Comparison of ENCODE assay signal across 8 cellular contexts in the genomic region with DNA sequence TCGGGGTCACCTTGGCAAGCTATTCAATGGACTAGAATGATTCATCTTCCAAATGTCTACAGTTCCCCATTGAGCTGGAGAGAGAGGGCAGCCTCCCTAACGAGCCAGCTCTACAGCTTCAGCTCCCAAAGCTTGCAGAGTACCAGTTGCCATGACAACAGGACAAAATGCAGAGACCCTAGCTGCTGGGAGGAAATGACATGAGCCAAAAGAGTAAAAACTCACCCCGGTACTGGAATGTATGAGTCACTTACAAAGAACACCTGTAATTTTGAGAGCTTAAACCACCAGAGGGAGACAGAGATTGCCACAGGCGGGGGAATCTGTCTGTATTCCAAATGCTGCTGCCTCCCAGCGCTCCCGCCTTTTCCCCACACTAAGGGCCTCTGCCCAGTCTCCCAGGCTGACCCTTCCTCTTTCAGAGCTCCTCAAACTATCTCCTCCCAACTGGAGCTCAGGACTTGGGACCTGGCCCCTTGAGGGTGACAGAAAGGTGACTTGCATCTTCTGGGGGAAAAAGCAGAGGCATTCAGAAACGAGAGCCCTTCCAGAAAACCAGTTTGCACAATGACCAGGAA.
A peak's percentile ranks its signal among the peaks of the same experiment; 100 is the strongest.
DNase-seq lines count a peak whose midpoint lies in the region; ATAC-seq and TF ChIP-seq lines count a peak whose summit lies in the region.

No MANE protein-coding gene starts in this region.

- H2AFZ ChIP-seq in osteoblast (ENCODE audit: low read length) = no peak overlapping the region

- H3K4me1 ChIP-seq in NT2/D1 (ENCODE audit: insufficient read depth, insufficient read length) (no peaks in the 10 kb centered on the region), osteoblast (ENCODE audit: insufficient read depth, low read length) (peaks cover 4% of the 10 kb centered on the region), upper lobe of right lung (peaks cover 5% of the 10 kb centered on the region)

- H3K27ac ChIP-seq in osteoblast (ENCODE audit: low read depth, low read length) (no peak overlapping the region), upper lobe of right lung (no peak overlapping the region)

- H4K20me1 ChIP-seq in osteoblast (ENCODE audit: insufficient read depth, low read length) = no peaks in the 10 kb centered on the region

- H3K27me3 ChIP-seq in NT2/D1 (ENCODE audit: insufficient read depth, insufficient read length) = no peaks in the 10 kb centered on the region
- no peaks in the 10 kb centered on the region for H3K27me3 ChIP-seq in osteoblast (ENCODE audit: insufficient read depth, low read length)
- H3K27me3 ChIP-seq in upper lobe of right lung = no peaks in the 10 kb centered on the region

- peak; percentile 96 for ATAC-seq in GM19452 (IDR thresholded peaks at IDR 0.05; ENCODE audit: unreplicated experiment)
- peak; percentile 71 for ATAC-seq in HG03457 (IDR thresholded peaks at IDR 0.05; ENCODE audit: unreplicated experiment)
- peak; percentile 87 for ATAC-seq in upper lobe of right lung

- peak; percentile 82 for DNase-seq in D341Med (ENCODE audit: low spot score)
- peak; percentile 87 for DNase-seq in NT2/D1 (ENCODE audit: low read depth, low spot score)
- DNase-seq in activated T-cell treated with anti-CD3 and anti-CD28 coated beads for 1 hour (ENCODE audit: low read depth) = peak; percentile 24
- peak; percentile 53 for DNase-seq in fibroblast of the conjunctiva (ENCODE audit: low read depth)
- DNase-seq in osteoblast (ENCODE audit: insufficient read length, low spot score, missing footprints) = peak; percentile 73
- DNase-seq in upper lobe of right lung = peak; percentile 70

- TF ChIP-seq CTCF in osteoblast (IDR thresholded peaks at IDR 0.05; ENCODE audit: extremely low read depth, low read depth, low read length) (peak; percentile 73), upper lobe of right lung (IDR thresholded peaks at IDR 0.05) (peak; percentile 65)

- H3K9me3 ChIP-seq in NT2/D1 (ENCODE audit: insufficient read depth, low read length) = no peaks in the 10 kb centered on the region
- H3K9me3 ChIP-seq in osteoblast (ENCODE audit: low read depth, low read length) = no peaks in the 10 kb centered on the region
- H3K9me3 ChIP-seq in upper lobe of right lung = no peaks in the 10 kb centered on the region

- H3K4me3 ChIP-seq in NT2/D1 (ENCODE audit: insufficient read length, low read depth) (no peak overlapping the region), osteoblast (ENCODE audit: insufficient read depth, low read length) (no peak overlapping the region), upper lobe of right lung (no peak overlapping the region)

- no peaks in the 10 kb centered on the region for H3K79me2 ChIP-seq in osteoblast (ENCODE audit: insufficient read depth, low read length)

- H3K4me2 ChIP-seq in osteoblast (ENCODE audit: insufficient read depth, low read length) = peak overlapping the region; percentile 32

- H3K36me3 ChIP-seq in NT2/D1 (ENCODE audit: insufficient read depth, insufficient read length, low read length) = no peaks in the 10 kb centered on the region
- H3K36me3 ChIP-seq in osteoblast (ENCODE audit: insufficient read depth, low read length) = no peaks in the 10 kb centered on the region
- H3K36me3 ChIP-seq in upper lobe of right lung = no peaks in the 10 kb centered on the region

- intact Hi-C loops in upper lobe of right lung (cut with DNase I) = no loop called here

- no peak overlapping the region for H3K9ac ChIP-seq in NT2/D1 (ENCODE audit: insufficient read length, low read depth)

Comparison
In these comparisons a context has a peak if more than half of its experiments do, and no peak if none do; other contexts are left out.
1. DNase-seq: peak in every context shown above with its lines; median percentile 87 in NT2/D1; 82 in D341Med; 73 in osteoblast; 70 in upper lobe of right lung; 53 in fibroblast of the conjunctiva; 24 in activated T-cell treated with anti-CD3 and anti-CD28 coated beads for 1 hour.